ENCODE assay signal across 8 cellular contexts in the genomic region with DNA sequence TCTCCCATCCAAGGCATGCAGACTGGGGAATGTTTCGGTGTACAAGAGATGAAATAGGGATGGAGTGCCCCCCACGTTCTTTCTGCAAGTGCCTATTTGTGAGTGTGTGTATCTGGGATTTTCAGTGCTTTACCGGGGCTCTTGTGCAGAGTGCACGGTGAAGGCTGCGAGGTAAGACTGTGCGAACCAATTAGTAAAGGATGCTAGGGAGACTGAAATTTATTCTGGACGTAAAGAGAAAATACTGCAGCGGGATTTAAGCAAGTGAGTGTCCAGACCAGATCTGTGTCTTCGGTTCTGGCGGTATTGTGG. TPM values are rescaled to one million over a fixed set of nuclear protein-coding genes. Genes with fewer than 3 reads are reported as not detected.
DNase-seq lines count a peak whose midpoint lies in the region; ATAC-seq and TF ChIP-seq lines count a peak whose summit lies in the region.

No MANE protein-coding gene starts in this region.

- peak overlapping the region; percentile 87 for H3K27ac Mint-ChIP-seq in activated B cell treated with CpG ODN at 0.5 μM for 24 hours

- peak; percentile 48 for DNase-seq in DMS153 (lab: John Stamatoyannopoulos, UW)
- DNase-seq in DMS153 treated with DMSO at 0.1 percent for 48 hours (lab: John Stamatoyannopoulos, UW; ENCODE audit: unreplicated experiment), result no peak
- DNase-seq in activated B cell treated with CpG ODN at 0.5 μM for 24 hours, result no peak
- DNase-seq in HEK293T (ENCODE audit: extremely low spot score), result no peak
- DNase-seq in omental fat pad (ENCODE audit: low spot score), result no peak

- H3K36me3 ChIP-seq in iPS-18a (ENCODE audit: control insufficient read depth, low read depth, low read length) (peaks cover 3% of the 10 kb centered on the region), subcutaneous abdominal adipose tissue (ENCODE audit: control insufficient read depth in 5 of 5, insufficient read depth in 5 of 5, low read length in 5 of 5) (no peaks in the 10 kb centered on the region)

- intact Hi-C loops in activated B cell treated with CpG ODN at 0.5 μM for 24 hours (cut with micrococcal nuclease), result loop anchor here (1.0 to 5.0 kb wide), 5 partner anchors 35 to 350 kb away; a partner anchor contains a TSS

- peaks cover 17% of the 10 kb centered on the region for H3K36me3 Mint-ChIP-seq in activated B cell treated with CpG ODN at 0.5 μM for 24 hours (ENCODE audit: low read depth)

- no peaks in the 10 kb centered on the region for H3K9me3 Mint-ChIP-seq in activated B cell treated with CpG ODN at 0.5 μM for 24 hours

- H3K4me3 ChIP-seq in iPS-18a (ENCODE audit: low read length) (peak overlapping the region; percentile 98), subcutaneous abdominal adipose tissue (ENCODE audit: low read depth in 1 of 5, low read length in 5 of 5) (peak overlapping the region; percentile 69 to 88 (median 83))

- H3K27ac ChIP-seq in iPS-18a (ENCODE audit: low read length) (no peak overlapping the region), subcutaneous abdominal adipose tissue (ENCODE audit: low read depth, low read length) (peak overlapping the region; percentile 80)

- ATAC-seq in HG02884 (IDR thresholded peaks at IDR 0.05; ENCODE audit: unreplicated experiment) (peak; percentile 26), activated B cell treated with CpG ODN at 0.5 μM for 24 hours (ENCODE audit: low read depth) (peak; percentile 29), omental fat pad (ENCODE audit: low FRiP score) (no peak)

- H3K9ac ChIP-seq in iPS-18a (ENCODE audit: low read length), result peak overlapping the region; percentile 17
- peak overlapping the region in 2 of 5 donors; percentile 81 to 84 for H3K9ac ChIP-seq in subcutaneous abdominal adipose tissue (ENCODE audit: low read length in 5 of 5)

- H3K4me1 ChIP-seq in iPS-18a (ENCODE audit: control insufficient read depth, low read depth, low read length) (peaks cover 12% of the 10 kb centered on the region), subcutaneous abdominal adipose tissue (ENCODE audit: control insufficient read depth in 5 of 5, insufficient read depth in 5 of 5, low read length in 5 of 5) (peaks cover 7 to 39% (median 35%) of the 10 kb centered on the region in 5 donors)

- POLR2A ChIA-PET in activated B cell treated with CpG ODN at 0.5 μM for 24 hours (lab: Charles Lee) (interaction anchor here (2.0 kb wide), 1 partner anchor 151 kb away, joined by 5 read pairs; a partner anchor contains a TSS), HEK293T (lab: Yijun Ruan, JAX) (interaction anchor here (0.6 to 2.2 kb wide), 14 partner anchors 14 to 151 kb away, joined by 3 to 13 read pairs (median 4); a partner anchor contains a TSS)

- H3K9me3 ChIP-seq in iPS-18a (ENCODE audit: control insufficient read depth, low read depth, low read length) (no peaks in the 10 kb centered on the region), subcutaneous abdominal adipose tissue (ENCODE audit: control insufficient read depth in 5 of 5, low read length in 5 of 5) (no peaks in the 10 kb centered on the region)

- TF ChIP-seq CTCF in activated B cell treated with CpG ODN at 0.5 μM for 24 hours (IDR thresholded peaks at IDR 0.05) (no peak), omental fat pad (IDR thresholded peaks at IDR 0.05) (no peak)

- CTCF ChIA-PET in activated B cell treated with CpG ODN at 0.5 μM for 24 hours (lab: Charles Lee) (no interaction called here), HEK293T (lab: Yijun Ruan, JAX) (no interaction called here)

- peaks cover 30% of the 10 kb centered on the region for H3K4me1 Mint-ChIP-seq in activated B cell treated with CpG ODN at 0.5 μM for 24 hours

- H3K27me3 ChIP-seq in iPS-18a (ENCODE audit: control insufficient read depth, insufficient read depth, low read length), result no peaks in the 10 kb centered on the region
- H3K27me3 ChIP-seq in subcutaneous abdominal adipose tissue (ENCODE audit: control insufficient read depth in 5 of 5, insufficient read depth in 4 of 5, low read length in 5 of 5), result no peaks in the 10 kb centered on the region

- H3K27me3 Mint-ChIP-seq in activated B cell treated with CpG ODN at 0.5 μM for 24 hours, result no peaks in the 10 kb centered on the region

- peak overlapping the region; percentile 86 for H3K4me3 Mint-ChIP-seq in activated B cell treated with CpG ODN at 0.5 μM for 24 hours

TF ChIP-seq in HEK293T, 16 proteins besides CTCF, POLR2A, EP300 and RAD21:
- TF ChIP-seq ELF4 (IDR thresholded peaks at IDR 0.05) (no peak), HDGF (IDR thresholded peaks at IDR 0.05; ENCODE audit: borderline replicate concordance) (no peak), TARDBP (IDR thresholded peaks at IDR 0.05) (no peak), CTBP1 (IDR thresholded peaks at IDR 0.05; ENCODE audit: borderline replicate concordance) (no peak), L3MBTL2 (conservative IDR thresholded peaks at IDR 0.05) (no peak), FOXA1 (IDR thresholded peaks at IDR 0.05) (no peak), LEF1 (IDR thresholded peaks at IDR 0.05; ENCODE audit: borderline replicate concordance) (no peak), SUZ12 (IDR thresholded peaks at IDR 0.05) (no peak), ARNT (IDR thresholded peaks at IDR 0.05) (no peak), SP1 (IDR thresholded peaks at IDR 0.05) (no peak), BHLHE40 (IDR thresholded peaks at IDR 0.05; ENCODE audit: borderline replicate concordance) (no peak), ZNF384 (IDR thresholded peaks at IDR 0.05) (no peak), FOXM1 (IDR thresholded peaks at IDR 0.05; ENCODE audit: borderline replicate concordance) (no peak)
- TF ChIP-seq, protein P1, sequence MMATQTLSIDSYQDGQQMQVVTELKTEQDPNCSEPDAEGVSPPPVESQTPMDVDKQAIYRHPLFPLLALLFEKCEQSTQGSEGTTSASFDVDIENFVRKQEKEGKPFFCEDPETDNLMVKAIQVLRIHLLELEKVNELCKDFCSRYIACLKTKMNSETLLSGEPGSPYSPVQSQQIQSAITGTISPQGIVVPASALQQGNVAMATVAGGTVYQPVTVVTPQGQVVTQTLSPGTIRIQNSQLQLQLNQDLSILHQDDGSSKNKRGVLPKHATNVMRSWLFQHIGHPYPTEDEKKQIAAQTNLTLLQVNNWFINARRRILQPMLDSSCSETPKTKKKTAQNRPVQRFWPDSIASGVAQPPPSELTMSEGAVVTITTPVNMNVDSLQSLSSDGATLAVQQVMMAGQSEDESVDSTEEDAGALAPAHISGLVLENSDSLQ (IDR thresholded peaks at IDR 0.05), result no peak

RNA-seq across cellular contexts. Expression of a gene that starts 0.3 kb away (rescaled TPM):
- 18.5 and 18.7 TPM in 2 replicates for total RNA-seq in activated B cell treated with CpG ODN at 0.5 μM for 24 hours
- 10 to 100 TPM in 3 of 4 donors, 1 to 10 TPM in 1; 9.8 to 23.1 (median 18.2) TPM for total RNA-seq in omental fat pad
